Comparison of ENCODE assay signal across 16 cellular contexts in the genomic region with DNA sequence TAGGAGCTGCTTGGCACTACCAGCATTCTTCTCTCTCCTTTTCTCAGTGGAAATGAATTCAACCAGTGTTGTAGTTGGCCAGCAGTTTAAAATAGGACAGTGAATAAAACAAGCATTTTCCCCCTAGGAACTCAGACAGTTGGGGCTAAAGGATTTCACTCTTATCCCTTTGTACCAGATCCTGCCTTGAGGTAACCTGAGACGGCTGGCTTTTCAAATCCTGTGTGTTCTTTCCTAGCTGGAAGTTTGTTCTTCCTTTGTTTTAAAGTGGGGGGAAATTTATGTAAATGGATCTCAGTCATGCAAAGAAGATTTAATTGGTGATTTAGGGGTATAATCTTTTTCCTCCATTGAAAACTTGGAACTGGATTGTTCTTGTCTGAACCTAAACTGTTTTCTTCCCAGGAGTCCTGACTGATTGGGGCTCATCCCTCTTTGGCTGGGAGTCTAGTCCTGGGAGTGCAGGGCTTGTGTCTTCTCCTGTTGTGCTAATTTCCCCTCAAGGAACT. TPM values are rescaled to one million over a fixed set of nuclear protein-coding genes. Genes with fewer than 3 reads are reported as not detected.
A peak's percentile ranks its signal among the peaks of the same experiment; 100 is the strongest.
DNase-seq lines count a peak whose midpoint lies in the region; ATAC-seq, FAIRE-seq and TF ChIP-seq lines count a peak whose summit lies in the region.
"Had no signal": no experiment of that assay in that cellular context is flagged by ENCODE, and none has a peak within 500 bp of the region (broad histone marks: within the 10 kb centered on the region; RNA-seq: fewer than 3 reads in every experiment).

No MANE protein-coding gene starts in this region.

- no peak overlapping the region for H2BK5ac ChIP-seq in mesenchymal stem cell (ENCODE audit: low read depth, low read length, poor library complexity, severe bottlenecking)

- peak; percentile 40; the same call in 2 of the 3 replicates for ATAC-seq in GM23338

- no peaks in the 10 kb centered on the region for H3K79me1 ChIP-seq in mesenchymal stem cell (replicated peaks; ENCODE audit: low read length, poor library complexity, severe bottlenecking)

- no peaks in the 10 kb centered on the region for H4K20me1 ChIP-seq in GM23338 (replicated peaks; ENCODE audit: insufficient read depth)
- H4K20me1 ChIP-seq in astrocyte (ENCODE audit: insufficient read depth, low read length): no peaks in the 10 kb centered on the region
- H4K20me1 ChIP-seq: BLaER1 had no signal

- H2BK15ac ChIP-seq in mesenchymal stem cell (ENCODE audit: low read depth, poor library complexity, severe bottlenecking): no peak overlapping the region

- H3K4me1 ChIP-seq in GM23338 (ENCODE audit: insufficient read depth): peaks cover 12% of the 10 kb centered on the region; the same call in 1 of the 2 replicates
- peaks cover 4% of the 10 kb centered on the region for H3K4me1 ChIP-seq in astrocyte (ENCODE audit: insufficient read depth, low read length)
- H3K4me1 ChIP-seq in mesenchymal stem cell (ENCODE audit: control insufficient read depth, insufficient read depth, low read depth, low read length): peaks cover 6% of the 10 kb centered on the region
- H3K4me1 ChIP-seq in kidney (ENCODE audit: control insufficient read depth in 1 of 2, insufficient read depth in 1 of 2, low read depth in 1 of 2, low read length in 2 of 2): no peaks in the 10 kb centered on the region

- H3K36me3 Mint-ChIP-seq in GM23338 (ENCODE audit: low read depth): no peaks in the 10 kb centered on the region
- no peaks in the 10 kb centered on the region for H3K36me3 Mint-ChIP-seq in astrocyte (ENCODE audit: low read depth, unreplicated experiment)
- H3K36me3 Mint-ChIP-seq: CD4-positive, CD25-positive, alpha-beta regulatory T cell had no signal

- H3K4me1 Mint-ChIP-seq in GM23338: peaks cover 13% of the 10 kb centered on the region
- peaks cover 8% of the 10 kb centered on the region for H3K4me1 Mint-ChIP-seq in astrocyte (ENCODE audit: low read depth, unreplicated experiment)
- H3K4me1 Mint-ChIP-seq: CD4-positive, CD25-positive, alpha-beta regulatory T cell had no signal

- no peak overlapping the region for H4K91ac ChIP-seq in mesenchymal stem cell (ENCODE audit: low read length)

- H3K9me3 ChIP-seq in astrocyte (ENCODE audit: insufficient read depth, low read depth, low read length): no peaks in the 10 kb centered on the region
- no peaks in the 10 kb centered on the region for H3K9me3 ChIP-seq in mesenchymal stem cell (ENCODE audit: control insufficient read depth, low read length)
- no peaks in the 10 kb centered on the region for H3K9me3 ChIP-seq in kidney (ENCODE audit: control insufficient read depth in 1 of 2, low read length in 2 of 2)
- H3K9me3 ChIP-seq: BLaER1 had no signal

- H2BK12ac ChIP-seq in mesenchymal stem cell (ENCODE audit: low read length in 2 of 2): no peak overlapping the region

- H3K9ac ChIP-seq in astrocyte (ENCODE audit: low read length) (no peak overlapping the region), mesenchymal stem cell (ENCODE audit: low read length) (no peak overlapping the region), kidney (ENCODE audit: low read length in 2 of 2) (no peak overlapping the region)
- H3K9ac ChIP-seq: BLaER1 had no signal

- H3K27ac ChIP-seq in GM23338 (ENCODE audit: low read depth) (no peak overlapping the region), astrocyte (ENCODE audit: low read depth, low read length) (no peak overlapping the region), mesenchymal stem cell (ENCODE audit: low read length, poor library complexity, severe bottlenecking) (no peak overlapping the region), kidney (ENCODE audit: low read depth in 2 of 2, low read length in 2 of 2) (no peak overlapping the region)
- H3K27ac ChIP-seq: BLaER1, HL-60 had no signal

- TF ChIP-seq CTCF in GM23338 (conservative IDR thresholded peaks at IDR 0.05; ENCODE audit: low read depth in 2 of 2) (no peak), astrocyte (IDR thresholded peaks at IDR 0.05; ENCODE audit: insufficient read depth, low read depth, low read length) (no peak), kidney (IDR thresholded peaks at IDR 0.05; ENCODE audit: borderline replicate concordance, extremely low read depth, insufficient read depth) (no peak)

- H3K27me3 ChIP-seq in GM23338 (ENCODE audit: insufficient read depth) (peaks cover 9% of the 10 kb centered on the region), astrocyte (ENCODE audit: insufficient read depth, low read length) (no peaks in the 10 kb centered on the region), mesenchymal stem cell (ENCODE audit: control insufficient read depth in 1 of 2, insufficient read depth in 1 of 2, low read length in 2 of 2) (no peaks in the 10 kb centered on the region)
- H3K27me3 ChIP-seq: BLaER1 had no signal

- no peak overlapping the region for H3K4ac ChIP-seq in mesenchymal stem cell (ENCODE audit: low read depth in 1 of 2, low read length in 2 of 2)

- intact Hi-C loops in kidney (cut with DNase I): no loop called here

- H3K4me2 ChIP-seq in GM23338 (peak overlapping the region; percentile 58; the same call in 1 of the 2 replicates), astrocyte (ENCODE audit: low read length) (no peak overlapping the region), mesenchymal stem cell (ENCODE audit: low read length, poor library complexity, severe bottlenecking) (no peak overlapping the region)
- H3K4me2 ChIP-seq: BLaER1 had no signal

- no peak overlapping the region for H2AFZ ChIP-seq in GM23338
- no peak overlapping the region for H2AFZ ChIP-seq in astrocyte (ENCODE audit: low read depth, low read length)
- H2AFZ ChIP-seq in mesenchymal stem cell (ENCODE audit: low read depth, low read length): no peak overlapping the region

- H3K36me3 ChIP-seq in GM23338 (ENCODE audit: insufficient read depth) (peaks cover 6% of the 10 kb centered on the region; the same call in 1 of the 2 replicates), astrocyte (ENCODE audit: insufficient read depth, low read length) (no peaks in the 10 kb centered on the region), mesenchymal stem cell (ENCODE audit: control insufficient read depth in 1 of 2, insufficient read depth in 2 of 2, low read depth in 1 of 2, low read length in 2 of 2) (no peaks in the 10 kb centered on the region), kidney (ENCODE audit: control insufficient read depth in 1 of 2, insufficient read depth in 2 of 2, low read length in 2 of 2) (no peaks in the 10 kb centered on the region)
- H3K36me3 ChIP-seq: BLaER1 had no signal

- H3K27me3 Mint-ChIP-seq in GM23338 (ENCODE audit: insufficient read depth, low read depth, poor library complexity) (peaks cover 10% of the 10 kb centered on the region), astrocyte (ENCODE audit: low read depth, unreplicated experiment) (no peaks in the 10 kb centered on the region)
- H3K27me3 Mint-ChIP-seq: CD4-positive, CD25-positive, alpha-beta regulatory T cell had no signal

- DNase-seq in GM23338 (ENCODE audit: low spot score): peak; percentile 20
- no peak for DNase-seq in astrocyte (ENCODE audit: low read depth)
- DNase-seq in mesenchymal stem cell: no peak
- no peak for DNase-seq in NCI-H128 (lab: John Stamatoyannopoulos, UW; ENCODE audit: unreplicated experiment)
- DNase-seq in kidney: no peak
- no peak for DNase-seq in activated CD4-positive, alpha-beta T cell treated with anti-CD3 and anti-CD28 coated beads, Interleukin-2, amount 50 U/mL, for 4 hours
- no peak for DNase-seq in NCI-H2081 (lab: John Stamatoyannopoulos, UW)
- DNase-seq: 8988T; AML-193; CD4-positive, CD25-positive, alpha-beta regulatory T cell; HFFc6; IMR-90 had no signal

- H2BK120ac ChIP-seq in mesenchymal stem cell (ENCODE audit: low read depth, low read length): no peak overlapping the region

- H3F3A ChIP-seq in GM23338 (replicated peaks; ENCODE audit: low read depth): no peaks in the 10 kb centered on the region

- no peaks in the 10 kb centered on the region for H3K79me2 ChIP-seq in GM23338 (replicated peaks; ENCODE audit: insufficient read depth)
- H3K79me2 ChIP-seq in astrocyte (ENCODE audit: insufficient read depth, low read length): no peaks in the 10 kb centered on the region

- H3K9me2 ChIP-seq in GM23338 (ENCODE audit: insufficient read depth): peaks cover 26% of the 10 kb centered on the region

- no peak for FAIRE-seq in astrocyte (lab: Jason Lieb, UNC)
- no peak for FAIRE-seq in kidney (lab: Jason Lieb, UNC)
- FAIRE-seq: H54 had no signal

- peak; percentile 25; the same call in 1 of the 2 replicates for TF ChIP-seq EP300 in Ishikawa (IDR thresholded peaks at IDR 0.05; ENCODE audit: borderline replicate concordance)

- 0 out of 2 replicates have a peak overlapping the region, but pooled peaks have one; percentile 2 for H3K27ac Mint-ChIP-seq in GM23338
- H3K27ac Mint-ChIP-seq in astrocyte (ENCODE audit: unreplicated experiment): peak overlapping the region; percentile 14
- H3K27ac Mint-ChIP-seq: CD4-positive, CD25-positive, alpha-beta regulatory T cell; HFFc6 had no signal

- no peak for TF ChIP-seq RAD21 in Ishikawa (IDR thresholded peaks at IDR 0.05; ENCODE audit: low read depth)

- H3K9me3 Mint-ChIP-seq in GM23338: no peaks in the 10 kb centered on the region
- peaks cover 2% of the 10 kb centered on the region for H3K9me3 Mint-ChIP-seq in astrocyte (ENCODE audit: unreplicated experiment)

- H3K18ac ChIP-seq in mesenchymal stem cell (ENCODE audit: low read depth in 1 of 2, low read length in 2 of 2): no peak overlapping the region

- H2AK5ac ChIP-seq in mesenchymal stem cell (ENCODE audit: low read length, severe bottlenecking): peak overlapping the region; percentile 7

- H3K14ac ChIP-seq in mesenchymal stem cell (ENCODE audit: low read length in 2 of 2): no peak overlapping the region

- H3K4me3 Mint-ChIP-seq in GM23338 (no peak overlapping the region), astrocyte (ENCODE audit: unreplicated experiment) (no peak overlapping the region)
- H3K4me3 Mint-ChIP-seq: CD4-positive, CD25-positive, alpha-beta regulatory T cell; HFFc6 had no signal

- H3K23ac ChIP-seq in mesenchymal stem cell (ENCODE audit: low read length in 2 of 2): no peak overlapping the region

- WGBS in mesenchymal stem cell: 100% methylated on average over 1 of the region's 1 CpG

- H4K8ac ChIP-seq in mesenchymal stem cell (ENCODE audit: low read length): no peak overlapping the region

- H3K4me3 ChIP-seq in GM23338: no peak overlapping the region
- no peak overlapping the region for H3K4me3 ChIP-seq in astrocyte (ENCODE audit: insufficient read depth, low read depth, low read length)
- H3K4me3 ChIP-seq in mesenchymal stem cell (ENCODE audit: insufficient read depth in 1 of 2, low read depth in 1 of 2, low read length in 2 of 2): no peak overlapping the region
- H3K4me3 ChIP-seq in kidney (ENCODE audit: low read length in 2 of 2): no peak overlapping the region
- H3K4me3 ChIP-seq: BLaER1 had no signal

TF ChIP-seq in GM23338, 12 proteins besides CTCF, POLR2A, EP300 and RAD21 (continues in another document):
- TF ChIP-seq ZNF114 (CRISPR knock-in tag; IDR thresholded peaks at IDR 0.05): no peak

RNA-seq across cellular contexts. Expression of a gene that starts 23.3 kb away (rescaled TPM):
- total RNA-seq in GM23338 (2014; rRNA removed; shearing (Covaris generic)): not detected in 2 replicates
- polyA plus RNA-seq in GM23338 (2016; fragmentation: Nextera tagmentation; extraction: Ambion mirVana) (not detected in 2 replicates), kidney (ENCODE audit: insufficient read depth, low read depth, low replicate concordance) (not detected)
- total RNA-seq in astrocyte (0.27 and 0.31 TPM in 2 replicates), kidney (not detected)
- not detected for polyA plus RNA-seq in mesenchymal stem cell (2013, experiment 1 of 2)
- not detected for polyA plus RNA-seq in mesenchymal stem cell (2013, experiment 2 of 2)
- total RNA-seq: CD4-positive, CD25-positive, alpha-beta regulatory T cell; HFFc6; IMR-90 had no signal
- polyA plus RNA-seq: CD4-positive, CD25-positive, alpha-beta regulatory T cell; IMR-90 had no signal
